In genomic region chr12:6716031-6716873, GRCh38 we compare ENCODE assay signal across 2 cellular contexts. TPM values are rescaled to one million over a fixed set of nuclear protein-coding genes. Genes with fewer than 3 reads are reported as not detected.
"Had no signal": no experiment of that assay in that cellular context is flagged by ENCODE, and none has a peak within 500 bp of the region (broad histone marks: within the 10 kb centered on the region; RNA-seq: fewer than 3 reads in every experiment).

No MANE protein-coding gene starts in this region.

RNA-seq across cellular contexts. Expression of gene PIANP, which starts 15.6 kb away (rescaled TPM):
- total RNA-seq: activated CD8-positive, alpha-beta T cell treated with anti-CD3 and anti-CD28 coated beads for 36 hours; body of pancreas had no signal
